4 cellular contexts compared by ENCODE assay signal in the genomic region with DNA sequence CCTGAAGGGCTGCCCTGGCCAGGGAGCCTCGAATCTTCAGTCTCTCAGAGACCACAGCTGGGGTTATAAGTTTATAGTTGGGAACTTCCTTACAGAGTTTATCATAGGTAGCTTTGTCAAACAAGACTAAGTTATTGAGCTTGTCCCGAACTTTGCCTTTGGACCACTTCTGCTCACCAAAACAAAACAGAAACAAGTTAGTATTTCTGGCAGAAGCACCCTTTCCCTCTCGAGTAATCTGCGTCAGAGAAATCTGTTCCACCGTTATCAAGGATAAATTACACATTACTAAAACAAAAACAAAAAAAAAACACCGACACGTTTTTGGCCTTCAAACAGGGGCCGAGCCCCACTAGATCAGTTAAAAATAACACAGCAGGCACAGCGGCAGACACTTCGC. TPM values are rescaled to one million over a fixed set of nuclear protein-coding genes. Genes with fewer than 3 reads are reported as not detected.
DNase-seq lines count a peak whose midpoint lies in the region; ATAC-seq and TF ChIP-seq lines count a peak whose summit lies in the region.
"Not testable (repeated sequence)": the region's sequence is repeated elsewhere in the genome, so short reads cannot be mapped to it uniquely, and the experiment has no call there.

No MANE protein-coding gene starts in this region.

- 7% methylated on average over 10 of the region's 10 CpGs for WGBS in hepatocyte (ENCODE audit: low lambda C conversion rate, missing lambda C conversion rate)

- H3K79me2 ChIP-seq in hepatocyte = peaks cover 62% of the 10 kb centered on the region

- not testable (repeated sequence) for H3K9me3 Mint-ChIP-seq in activated naive CD4-positive, alpha-beta T cell treated with anti-CD3 and anti-CD28 coated beads, Interleukin-2, amount 50 U/mL, for 72 hours

- H3K9ac ChIP-seq in skeletal muscle satellite cell (ENCODE audit: low read depth, low read length) = peak overlapping the region; percentile 92

- not testable (repeated sequence) for DNase-seq in H7; activated naive CD4-positive, alpha-beta T cell treated with anti-CD3 and anti-CD28 coated beads, Interleukin-2, amount 50 U/mL, for 72 hours (ENCODE audit: low spot score in 2 of 2); hepatocyte (ENCODE audit: low spot score)

- H3K4me1 ChIP-seq in hepatocyte (ENCODE audit: insufficient read depth) (peaks cover 34% of the 10 kb centered on the region), skeletal muscle satellite cell (ENCODE audit: control insufficient read depth, insufficient read depth, low read length) (peaks cover 15% of the 10 kb centered on the region)

- H3K27ac Mint-ChIP-seq in activated naive CD4-positive, alpha-beta T cell treated with anti-CD3 and anti-CD28 coated beads, Interleukin-2, amount 50 U/mL, for 72 hours = peak overlapping the region; percentile 98 to 99

- H3K9me3 ChIP-seq in hepatocyte (ENCODE audit: low read depth); skeletal muscle satellite cell (replicated peaks; ENCODE audit: low read length): not testable (repeated sequence)

- not testable (repeated sequence) for H3K9me2 ChIP-seq in hepatocyte (replicated peaks; ENCODE audit: insufficient read depth)

- H3K4me3 ChIP-seq in H7 (ENCODE audit: insufficient read depth, low read depth, low read length) (peak overlapping the region; percentile 75), hepatocyte (peak overlapping the region; percentile 56), skeletal muscle satellite cell (ENCODE audit: low read length) (peak overlapping the region; percentile 76)

- H3K4me2 ChIP-seq in hepatocyte = peak overlapping the region; percentile 87
- H3K4me2 ChIP-seq in skeletal muscle satellite cell (ENCODE audit: low read length) = peak overlapping the region; percentile 74

- H2AFZ ChIP-seq in hepatocyte = not testable (repeated sequence)

- H3K27ac ChIP-seq in hepatocyte = peak overlapping the region; percentile 86

- H3K36me3 Mint-ChIP-seq in activated naive CD4-positive, alpha-beta T cell treated with anti-CD3 and anti-CD28 coated beads, Interleukin-2, amount 50 U/mL, for 72 hours = peaks cover 49 to 52% of the 10 kb centered on the region in 2 donors

- ATAC-seq in activated naive CD4-positive, alpha-beta T cell treated with anti-CD3 and anti-CD28 coated beads, Interleukin-2, amount 50 U/mL, for 72 hours = not testable (repeated sequence)

- TF ChIP-seq CTCF in hepatocyte (IDR thresholded peaks at IDR 0.05; ENCODE audit: poor library complexity) = not testable (repeated sequence)

- H3K36me3 ChIP-seq in H7 (replicated peaks; ENCODE audit: control insufficient read depth, insufficient read depth, low read length) (peaks cover 41% of the 10 kb centered on the region), skeletal muscle satellite cell (ENCODE audit: insufficient read depth, low read length) (peaks cover 48% of the 10 kb centered on the region)
- not testable (repeated sequence) for H3K36me3 ChIP-seq in hepatocyte (replicated peaks; ENCODE audit: insufficient read depth, low read depth)

- not testable (repeated sequence) for H3K27me3 ChIP-seq in H7 (ENCODE audit: control insufficient read depth, insufficient read depth, low read length); hepatocyte; skeletal muscle satellite cell (ENCODE audit: control insufficient read depth, insufficient read depth, low read length)

- not testable (repeated sequence) for H4K20me1 ChIP-seq in hepatocyte (ENCODE audit: insufficient read depth, poor library complexity, severe bottlenecking)

RNA-seq across cellular contexts. Expression of gene RPS25, which starts 0.8 kb away (rescaled TPM):
- 881 and 959 TPM in 2 replicates for total RNA-seq in H7 (2014; rRNA removed; shearing (Covaris generic))
- total RNA-seq in activated naive CD4-positive, alpha-beta T cell treated with anti-CD3 and anti-CD28 coated beads, Interleukin-2, amount 50 U/mL, for 72 hours = 1,000 to 10,000 TPM; 1,843 to 2,330 TPM
- total RNA-seq in hepatocyte = 1,502 and 1,568 TPM in 2 replicates
- polyA plus RNA-seq in hepatocyte = 1,058 and 1,100 TPM in 2 replicates
- total RNA-seq in skeletal muscle satellite cell (2012; rRNA removed) = 1,192 and 1,985 TPM in 2 replicates

RNA-seq across cellular contexts. Expression of gene TRAPPC4, which starts 1.2 kb away (rescaled TPM):
- 78.3 and 98.2 TPM in 2 replicates for total RNA-seq in H7 (2014; rRNA removed; shearing (Covaris generic))
- total RNA-seq in activated naive CD4-positive, alpha-beta T cell treated with anti-CD3 and anti-CD28 coated beads, Interleukin-2, amount 50 U/mL, for 72 hours = 100 to 1,000 TPM in 1 of 2 donors, 10 to 100 TPM in 1; 67.3 to 123 TPM
- total RNA-seq in hepatocyte = 78.5 and 96.1 TPM in 2 replicates
- polyA plus RNA-seq in hepatocyte = 174 and 175 TPM in 2 replicates
- 81.4 and 81.9 TPM in 2 replicates for total RNA-seq in skeletal muscle satellite cell (2012; rRNA removed)

RNA-seq across cellular contexts. Expression of gene SLC37A4, which starts 13.3 kb away (rescaled TPM):
- 53.2 and 54.5 TPM in 2 replicates for total RNA-seq in H7 (2014; rRNA removed; shearing (Covaris generic))
- 10 to 100 TPM; 22.3 to 33.4 TPM for total RNA-seq in activated naive CD4-positive, alpha-beta T cell treated with anti-CD3 and anti-CD28 coated beads, Interleukin-2, amount 50 U/mL, for 72 hours
- 68.0 and 87.4 TPM in 2 replicates for total RNA-seq in hepatocyte
- polyA plus RNA-seq in hepatocyte = 63.5 and 82.3 TPM in 2 replicates
- 9.4 and 9.6 TPM in 2 replicates for total RNA-seq in skeletal muscle satellite cell (2012; rRNA removed)

RNA-seq across cellular contexts. Expression of gene CENATAC, which starts 19.4 kb away (rescaled TPM):
- total RNA-seq in H7 (2014; rRNA removed; shearing (Covaris generic)) = 15.7 and 18.0 TPM in 2 replicates
- total RNA-seq in activated naive CD4-positive, alpha-beta T cell treated with anti-CD3 and anti-CD28 coated beads, Interleukin-2, amount 50 U/mL, for 72 hours = 10 to 100 TPM; 39.0 to 60.1 TPM
- 26.2 and 28.2 TPM in 2 replicates for total RNA-seq in hepatocyte
- 22.6 and 24.5 TPM in 2 replicates for polyA plus RNA-seq in hepatocyte
- total RNA-seq in skeletal muscle satellite cell (2012; rRNA removed) = 19.2 and 20.5 TPM in 2 replicates

RNA-seq across cellular contexts. Expression of gene HYOU1, which starts 39.6 kb away (rescaled TPM):
- 183 and 200 TPM in 2 replicates for total RNA-seq in H7 (2014; rRNA removed; shearing (Covaris generic))
- 100 to 1,000 TPM in 1 of 2 donors, 10 to 100 TPM in 1; 71.7 to 117 TPM for total RNA-seq in activated naive CD4-positive, alpha-beta T cell treated with anti-CD3 and anti-CD28 coated beads, Interleukin-2, amount 50 U/mL, for 72 hours
- 168 and 197 TPM in 2 replicates for total RNA-seq in hepatocyte
- polyA plus RNA-seq in hepatocyte = 122 and 125 TPM in 2 replicates
- total RNA-seq in skeletal muscle satellite cell (2012; rRNA removed) = 143 and 161 TPM in 2 replicates
